Comparison of ENCODE assay signal across 2 cellular contexts in genomic region chr10:72039377-72039776, GRCh38.
TF ChIP-seq lines count a peak whose summit lies in the region.

No MANE protein-coding gene starts in this region.

TF ChIP-seq in HCT116, 20 proteins besides CTCF, POLR2A, EP300 and RAD21:
- TF ChIP-seq EGR1 (IDR thresholded peaks at IDR 0.05; ENCODE audit: low read depth): no peak
- TF ChIP-seq EZH2phosphoT487 (IDR thresholded peaks at IDR 0.05; ENCODE audit: borderline replicate concordance): no peak
- TF ChIP-seq POLR2AphosphoS5 (IDR thresholded peaks at IDR 0.05; ENCODE audit: low read depth, low read length): no peak
- TF ChIP-seq ZFX (IDR thresholded peaks at IDR 0.05): no peak
- no peak for TF ChIP-seq SRF (IDR thresholded peaks at IDR 0.05; ENCODE audit: low read depth)
- no peak for TF ChIP-seq ZNF274 (IDR thresholded peaks at IDR 0.05; ENCODE audit: low read depth, low read length)

TF ChIP-seq in K562, 482 proteins besides CTCF, POLR2A, EP300 and RAD21:
- TF ChIP-seq KLF16 (IDR thresholded peaks at IDR 0.05) (0 out of 2 replicates have a peak, but pooled peaks have one; percentile 13), PKNOX1 (IDR thresholded peaks at IDR 0.05) (0 out of 2 replicates have a peak, but pooled peaks have one; percentile 8), SPI1 (IDR thresholded peaks at IDR 0.05; ENCODE audit: borderline replicate concordance, low read depth, low read length) (peak; percentile 78), ZNF57 (CRISPR knock-in tag; IDR thresholded peaks at IDR 0.05) (no peak), MAZ (CRISPR knock-in tag; conservative IDR thresholded peaks at IDR 0.05 in 1 of 2, IDR thresholded peaks at IDR 0.05 in 1 of 2) (0 out of 4 replicates have a peak, but pooled peaks of 1 of the 2 experiments have one; percentile 29), ZNF75A (CRISPR knock-in tag; IDR thresholded peaks at IDR 0.05) (no peak), MIER1 (IDR thresholded peaks at IDR 0.05; ENCODE audit: low read depth) (peak; percentile 95), CREM (IDR thresholded peaks at IDR 0.05; ENCODE audit: low read depth) (peak; percentile 16; the same call in 1 of the 2 replicates), CXXC5 (CRISPR knock-in tag; IDR thresholded peaks at IDR 0.05) (peak; percentile 46), ZBTB11 (CRISPR knock-in tag; IDR thresholded peaks at IDR 0.05) (peak in 1 of 3 experiments; percentile 82; a peak in 2 of 6 replicates), YY1 (IDR thresholded peaks at IDR 0.05; ENCODE audit: borderline replicate concordance in 1 of 3, control insufficient read depth in 1 of 3, extremely low read depth in 1 of 3, insufficient read depth in 3 of 3, insufficient read length in 1 of 3, insufficient replicate concordance in 2 of 3, low read depth in 1 of 3, low read length in 2 of 3) (peak in 1 of 3 experiments; percentile 20), ZFP36 (IDR thresholded peaks at IDR 0.05; ENCODE audit: low read depth, low read length, partially characterized antibody) (peak; percentile 90), ZNF507 (tag; conservative IDR thresholded peaks at IDR 0.05) (no peak), CBFA2T3 (IDR thresholded peaks at IDR 0.05) (0 out of 2 replicates have a peak, but pooled peaks have one; percentile 8), NR2F6 (CRISPR knock-in tag; IDR thresholded peaks at IDR 0.05) (no peak)
- TF ChIP-seq, protein P1, sequence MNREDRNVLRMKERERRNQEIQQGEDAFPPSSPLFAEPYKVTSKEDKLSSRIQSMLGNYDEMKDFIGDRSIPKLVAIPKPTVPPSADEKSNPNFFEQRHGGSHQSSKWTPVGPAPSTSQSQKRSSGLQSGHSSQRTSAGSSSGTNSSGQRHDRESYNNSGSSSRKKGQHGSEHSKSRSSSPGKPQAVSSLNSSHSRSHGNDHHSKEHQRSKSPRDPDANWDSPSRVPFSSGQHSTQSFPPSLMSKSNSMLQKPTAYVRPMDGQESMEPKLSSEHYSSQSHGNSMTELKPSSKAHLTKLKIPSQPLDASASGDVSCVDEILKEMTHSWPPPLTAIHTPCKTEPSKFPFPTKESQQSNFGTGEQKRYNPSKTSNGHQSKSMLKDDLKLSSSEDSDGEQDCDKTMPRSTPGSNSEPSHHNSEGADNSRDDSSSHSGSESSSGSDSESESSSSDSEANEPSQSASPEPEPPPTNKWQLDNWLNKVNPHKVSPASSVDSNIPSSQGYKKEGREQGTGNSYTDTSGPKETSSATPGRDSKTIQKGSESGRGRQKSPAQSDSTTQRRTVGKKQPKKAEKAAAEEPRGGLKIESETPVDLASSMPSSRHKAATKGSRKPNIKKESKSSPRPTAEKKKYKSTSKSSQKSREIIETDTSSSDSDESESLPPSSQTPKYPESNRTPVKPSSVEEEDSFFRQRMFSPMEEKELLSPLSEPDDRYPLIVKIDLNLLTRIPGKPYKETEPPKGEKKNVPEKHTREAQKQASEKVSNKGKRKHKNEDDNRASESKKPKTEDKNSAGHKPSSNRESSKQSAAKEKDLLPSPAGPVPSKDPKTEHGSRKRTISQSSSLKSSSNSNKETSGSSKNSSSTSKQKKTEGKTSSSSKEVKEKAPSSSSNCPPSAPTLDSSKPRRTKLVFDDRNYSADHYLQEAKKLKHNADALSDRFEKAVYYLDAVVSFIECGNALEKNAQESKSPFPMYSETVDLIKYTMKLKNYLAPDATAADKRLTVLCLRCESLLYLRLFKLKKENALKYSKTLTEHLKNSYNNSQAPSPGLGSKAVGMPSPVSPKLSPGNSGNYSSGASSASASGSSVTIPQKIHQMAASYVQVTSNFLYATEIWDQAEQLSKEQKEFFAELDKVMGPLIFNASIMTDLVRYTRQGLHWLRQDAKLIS (CRISPR knock-in tag; IDR thresholded peaks at IDR 0.05): no peak
- TF ChIP-seq, protein P2, sequence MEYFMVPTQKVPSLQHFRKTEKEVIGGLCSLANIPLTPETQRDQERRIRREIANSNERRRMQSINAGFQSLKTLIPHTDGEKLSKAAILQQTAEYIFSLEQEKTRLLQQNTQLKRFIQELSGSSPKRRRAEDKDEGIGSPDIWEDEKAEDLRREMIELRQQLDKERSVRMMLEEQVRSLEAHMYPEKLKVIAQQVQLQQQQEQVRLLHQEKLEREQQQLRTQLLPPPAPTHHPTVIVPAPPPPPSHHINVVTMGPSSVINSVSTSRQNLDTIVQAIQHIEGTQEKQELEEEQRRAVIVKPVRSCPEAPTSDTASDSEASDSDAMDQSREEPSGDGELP (CRISPR knock-in tag; IDR thresholded peaks at IDR 0.05; ENCODE audit: borderline replicate concordance): peak; percentile 75; the same call in 1 of the 2 replicates
